8 cellular contexts compared by ENCODE assay signal in the genomic region with DNA sequence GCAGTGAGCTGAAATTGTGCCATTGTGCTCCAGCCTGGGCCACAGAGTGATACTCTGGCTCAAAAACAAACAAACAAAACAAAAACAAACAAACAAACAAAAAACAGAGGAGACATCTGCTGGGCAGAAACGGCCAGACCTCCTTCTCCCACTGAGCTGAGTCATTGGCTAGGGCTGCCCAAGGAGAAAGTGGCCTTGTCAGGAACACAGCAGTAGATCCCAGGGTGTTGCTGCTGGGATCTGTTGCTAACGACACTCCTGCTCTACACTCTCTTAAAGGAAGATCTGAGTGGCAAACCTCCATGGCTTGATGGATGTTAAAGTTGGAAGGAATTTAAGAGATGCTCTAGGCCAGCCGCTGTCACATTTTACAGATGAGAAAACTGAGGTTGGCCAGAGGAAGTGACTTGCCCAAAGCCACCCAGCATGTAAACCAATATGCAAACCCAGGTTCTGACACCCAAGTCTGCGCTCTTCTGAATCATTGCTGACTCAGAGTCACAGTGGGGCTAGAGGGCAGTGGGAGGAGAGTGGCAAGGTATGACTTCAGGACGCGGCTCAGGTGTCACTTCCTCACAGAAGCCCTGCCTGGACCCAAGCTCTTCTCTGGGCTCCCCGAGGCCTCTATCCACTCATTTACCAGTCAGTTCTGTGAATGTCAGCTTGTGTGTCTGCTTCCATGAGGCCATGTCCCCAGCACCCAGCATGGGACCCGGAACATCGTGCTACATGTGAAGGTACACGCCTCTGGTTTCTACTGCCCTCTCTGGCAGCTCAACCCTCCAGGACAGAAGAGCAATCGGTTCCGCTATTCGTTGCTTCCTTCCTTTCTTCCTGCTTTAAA. TPM values are rescaled to one million over a fixed set of nuclear protein-coding genes. Genes with fewer than 3 reads are reported as not detected.
DNase-seq lines count a peak whose midpoint lies in the region; ATAC-seq and TF ChIP-seq lines count a peak whose summit lies in the region.

No MANE protein-coding gene starts in this region.

- H3K4me1 ChIP-seq in neutrophil (ENCODE audit: control insufficient read depth in 1 of 2, insufficient read depth in 1 of 2, low read depth in 1 of 2, low read length in 1 of 2) (peaks cover 11 to 21% of the 10 kb centered on the region in 2 experiments), sigmoid colon (no peaks in the 10 kb centered on the region)

- peak; percentile 47 for ATAC-seq in CD4-positive, alpha-beta T cell (ENCODE audit: poor library complexity)
- ATAC-seq in GM19324 (IDR thresholded peaks at IDR 0.05; ENCODE audit: low FRiP score, unreplicated experiment) (peak; percentile 83), HG03432 (IDR thresholded peaks at IDR 0.05; ENCODE audit: unreplicated experiment) (peak; percentile 83)
- peak; percentile 94 to 97 for ATAC-seq in activated CD4-positive, CD25-positive, alpha-beta regulatory T cell treated with anti-CD3 and anti-CD28 coated beads, Interleukin-2, amount 50 U/mL, for 24 hours

- no peaks in the 10 kb centered on the region for H3K9me3 Mint-ChIP-seq in CD4-positive, alpha-beta T cell
- no peaks in the 10 kb centered on the region for H3K9me3 Mint-ChIP-seq in chondrocyte (ENCODE audit: low read depth)

- no peaks in the 10 kb centered on the region for H3K27me3 ChIP-seq in CD4-positive, alpha-beta T cell (ENCODE audit: control insufficient read depth, insufficient read depth, low read length)
- H3K27me3 ChIP-seq in neutrophil (peaks cover 9% of the 10 kb centered on the region), sigmoid colon (no peaks in the 10 kb centered on the region)

- no peaks in the 10 kb centered on the region for H3K27me3 Mint-ChIP-seq in CD4-positive, alpha-beta T cell
- peaks cover 2% of the 10 kb centered on the region for H3K27me3 Mint-ChIP-seq in chondrocyte (ENCODE audit: low read depth)

- H3K4me3 Mint-ChIP-seq in CD4-positive, alpha-beta T cell: no peak overlapping the region
- no peak overlapping the region for H3K4me3 Mint-ChIP-seq in chondrocyte (ENCODE audit: unreplicated experiment)

- POLR2A ChIA-PET in CD4-positive, alpha-beta T cell (lab: Charles Lee): no interaction called here

- H3K4me3 ChIP-seq in neutrophil (ENCODE audit: low read depth in 1 of 2, low read length in 1 of 2) (peak overlapping the region in 1 of 2 experiments; percentile 12), sigmoid colon (no peak overlapping the region)

- CTCF ChIA-PET in CD4-positive, alpha-beta T cell (lab: Charles Lee): interaction anchor here (0.6 kb wide), 1 partner anchor 12 kb away, joined by 3 read pairs; a partner anchor contains a TSS

- no peak for TF ChIP-seq EP300 in sigmoid colon (IDR thresholded peaks at IDR 0.05)

- 65 to 81% methylated on average over 13 of the region's 13 CpGs for WGBS in sigmoid colon, 2 donors

- H3K36me3 ChIP-seq in neutrophil: no peaks in the 10 kb centered on the region
- H3K36me3 ChIP-seq in sigmoid colon: no peaks in the 10 kb centered on the region

- H3K27ac ChIP-seq in CD4-positive, alpha-beta T cell (ENCODE audit: low read depth, low read length): no peak overlapping the region
- H3K27ac ChIP-seq in neutrophil (peak overlapping the region; percentile 61), sigmoid colon (no peak overlapping the region)

- no peaks in the 10 kb centered on the region for H3K36me3 Mint-ChIP-seq in CD4-positive, alpha-beta T cell (ENCODE audit: low read depth)
- no peaks in the 10 kb centered on the region for H3K36me3 Mint-ChIP-seq in chondrocyte (ENCODE audit: low read depth)

- DNase-seq in CD4-positive, alpha-beta T cell: peak in 3 of 10 experiments; percentile 9 to 19 (median 12)
- no peak for DNase-seq in sigmoid colon
- DNase-seq in anterior cingulate cortex (lab: John Stamatoyannopoulos, UW): no peak
- DNase-seq in chondrocyte (ENCODE audit: low spot score): no peak

- TF ChIP-seq POLR2A in sigmoid colon (IDR thresholded peaks at IDR 0.05): no peak

- H3K4me1 Mint-ChIP-seq in CD4-positive, alpha-beta T cell (ENCODE audit: low read depth): peaks cover 20% of the 10 kb centered on the region
- peaks cover 14% of the 10 kb centered on the region for H3K4me1 Mint-ChIP-seq in chondrocyte (ENCODE audit: low read depth)

- no peaks in the 10 kb centered on the region for H3K9me3 ChIP-seq in CD4-positive, alpha-beta T cell (ENCODE audit: control insufficient read depth, low read length)
- H3K9me3 ChIP-seq in neutrophil: no peaks in the 10 kb centered on the region
- H3K9me3 ChIP-seq in sigmoid colon: no peaks in the 10 kb centered on the region

- TF ChIP-seq CTCF in CD4-positive, alpha-beta T cell (IDR thresholded peaks at IDR 0.05): no peak
- no peak for TF ChIP-seq CTCF in neutrophil (IDR thresholded peaks at IDR 0.05)
- TF ChIP-seq CTCF in sigmoid colon (IDR thresholded peaks at IDR 0.05): no peak
- no peak for TF ChIP-seq CTCF in chondrocyte (IDR thresholded peaks at IDR 0.05)

- no peak overlapping the region for H3K27ac Mint-ChIP-seq in CD4-positive, alpha-beta T cell
- H3K27ac Mint-ChIP-seq in chondrocyte (ENCODE audit: unreplicated experiment): no peak overlapping the region

- intact Hi-C loops in CD4-positive, alpha-beta T cell (cut with DNase I, micrococcal nuclease): loop anchor here in 1 of 2 experiments (10.0 kb wide), 1 partner anchor 262 kb away; no protein-coding TSS in a partner anchor
- intact Hi-C loops in sigmoid colon (cut with DNase I): loop anchor here (10.0 kb wide), 1 partner anchor 252 kb away; no protein-coding TSS in a partner anchor

RNA-seq across cellular contexts. Expression of a gene that starts 11.3 kb away (rescaled TPM):
- total RNA-seq in CD4-positive, alpha-beta T cell: 100 to 1,000 TPM in 1 of 2 experiments, 10 to 100 TPM in 1; 91.6 to 101 TPM
- 1 to 10 TPM; 4.3 to 7.5 (median 5.8) TPM for total RNA-seq in sigmoid colon
- 1 to 10 TPM in 2 of 3 donors, not detected in 1; 2.4 to 8.1 TPM for polyA plus RNA-seq in sigmoid colon
- 8.9 to 12.6 TPM (median 11.3 TPM) in 3 replicates for total RNA-seq in chondrocyte

RNA-seq across cellular contexts. Expression of a gene that starts 25.0 kb away (rescaled TPM):
- 1 to 10 TPM; 3.5 to 4.1 TPM for total RNA-seq in CD4-positive, alpha-beta T cell
- total RNA-seq in sigmoid colon: 100 to 1,000 TPM; 151 to 201 (median 172) TPM
- 10 to 100 TPM; 12.0 to 57.1 (median 17.6) TPM for polyA plus RNA-seq in sigmoid colon
- 1,000 to 1,204 TPM (median 1,170 TPM) in 3 replicates for total RNA-seq in chondrocyte

Comparison
In these comparisons a context has a peak if more than half of its experiments do, and no peak if none do; other contexts are left out.
1. RNA of a gene that starts 25.0 kb away (total RNA-seq): 1,000 to 1,204 TPM in chondrocyte and 151 to 201 TPM in sigmoid colon; 3.5 to 4.1 TPM in CD4-positive, alpha-beta T cell; every median in the first group is over 10 times any median in the second.
2. Peak in every context shown above with its lines, with median percentiles within 50 percentile points of each other: ATAC-seq.